16 cellular contexts compared by ENCODE assay signal in genomic region chr4:25783943-25784342, GRCh38.
DNase-seq lines count a peak whose midpoint lies in the region; ATAC-seq and TF ChIP-seq lines count a peak whose summit lies in the region.
"Had no signal": no experiment of that assay in that cellular context is flagged by ENCODE, and none has a peak within 500 bp of the region (broad histone marks: within the 10 kb centered on the region; RNA-seq: fewer than 3 reads in every experiment).

No MANE protein-coding gene starts in this region.

- peaks cover 3% of the 10 kb centered on the region for H3K4me1 Mint-ChIP-seq in activated CD4-positive, alpha-beta T cell treated with anti-CD3 and anti-CD28 coated beads for 36 hours
- H3K4me1 Mint-ChIP-seq in activated T-cell treated with anti-CD3 and anti-CD28 coated beads, Interleukin-2, amount 50 U/mL, for 72 hours (ENCODE audit: low read depth): peaks cover 4% of the 10 kb centered on the region
- H3K4me1 Mint-ChIP-seq in stimulated activated effector memory CD8-positive, alpha-beta T cell treated with anti-CD3 and anti-CD28 coated beads, Interleukin-12 subunit alpha, Interleukin-12 subunit beta, amount 100 ng/mL, for 72 hours: peaks cover 20% of the 10 kb centered on the region
- H3K4me1 Mint-ChIP-seq: activated naive CD4-positive, alpha-beta T cell treated with anti-CD3 and anti-CD28 coated beads, Interleukin-2, amount 50 U/mL, for 24 hours had no signal

- CTCF ChIA-PET in activated CD4-positive, alpha-beta T cell treated with anti-CD3 and anti-CD28 coated beads for 36 hours (lab: Charles Lee): interaction anchor here (1.0 kb wide), 1 partner anchor 15 kb away, joined by 3 read pairs; no protein-coding TSS in a partner anchor

- intact Hi-C loops in activated CD4-positive, alpha-beta T cell treated with anti-CD3 and anti-CD28 coated beads for 36 hours (cut with DNase I, micrococcal nuclease): no loop called here
- intact Hi-C loops in posterior vena cava (cut with DNase I): no loop called here

- no peak overlapping the region for H3K4me3 Mint-ChIP-seq in activated CD4-positive, alpha-beta T cell treated with anti-CD3 and anti-CD28 coated beads for 36 hours
- no peak overlapping the region for H3K4me3 Mint-ChIP-seq in activated T-cell treated with anti-CD3 and anti-CD28 coated beads, Interleukin-2, amount 50 U/mL, for 72 hours
- no peak overlapping the region for H3K4me3 Mint-ChIP-seq in stimulated activated effector memory CD8-positive, alpha-beta T cell treated with anti-CD3 and anti-CD28 coated beads, Interleukin-12 subunit alpha, Interleukin-12 subunit beta, amount 100 ng/mL, for 72 hours
- H3K4me3 Mint-ChIP-seq: activated CD4-positive, alpha-beta T cell treated with anti-CD3 and anti-CD28 coated beads, Interleukin-2, amount 10 ng/mL, durations not matched to agents 7 days and 5 days; activated naive CD4-positive, alpha-beta T cell treated with anti-CD3 and anti-CD28 coated beads, Interleukin-2, amount 50 U/mL, for 24 hours; CD4-positive, alpha-beta T cell had no signal

- no peak overlapping the region for H3K4me3 ChIP-seq in NB4 (ENCODE audit: low read depth, low read length)
- H3K4me3 ChIP-seq: heart right ventricle, pancreas had no signal

- DNase-seq in activated CD4-positive, alpha-beta T cell treated with anti-CD3 and anti-CD28 coated beads for 36 hours: peak; percentile 31
- DNase-seq in activated CD4-positive, alpha-beta T cell treated with anti-CD3 and anti-CD28 coated beads for 4 hours: no peak
- DNase-seq in NB4 (ENCODE audit: low read depth): peak; percentile 91
- peak; percentile 6 to 12 for DNase-seq in activated T-cell treated with anti-CD3 and anti-CD28 coated beads, Interleukin-2, amount 50 U/mL, for 72 hours
- DNase-seq in stimulated activated effector memory CD8-positive, alpha-beta T cell treated with anti-CD3 and anti-CD28 coated beads, Interleukin-12 subunit alpha, Interleukin-12 subunit beta, amount 100 ng/mL, for 72 hours (ENCODE audit: low spot score in 2 of 2): peak in 1 of 2 donors; percentile 54
- no peak for DNase-seq in posterior vena cava (ENCODE audit: low spot score)
- DNase-seq in NCI-H345 treated with DMSO at 0.1 percent for 48 hours (lab: John Stamatoyannopoulos, UW; ENCODE audit: unreplicated experiment): no peak
- DNase-seq: activated CD4-positive, alpha-beta T cell treated with anti-CD3 and anti-CD28 coated beads, Interleukin-2, amount 10 ng/mL, durations not matched to agents 7 days and 5 days; CD4-positive, alpha-beta T cell; heart right ventricle; NCI-H187; NCI-H510A treated with DMSO at 0.1 percent for 48 hours; pancreas; T-helper 1 cell had no signal

- no peak overlapping the region for H3K27ac Mint-ChIP-seq in activated CD4-positive, alpha-beta T cell treated with anti-CD3 and anti-CD28 coated beads for 36 hours
- peak overlapping the region; percentile 30 for H3K27ac Mint-ChIP-seq in activated T-cell treated with anti-CD3 and anti-CD28 coated beads, Interleukin-2, amount 50 U/mL, for 72 hours
- H3K27ac Mint-ChIP-seq in stimulated activated effector memory CD8-positive, alpha-beta T cell treated with anti-CD3 and anti-CD28 coated beads, Interleukin-12 subunit alpha, Interleukin-12 subunit beta, amount 100 ng/mL, for 72 hours: no peak overlapping the region
- H3K27ac Mint-ChIP-seq: activated CD4-positive, alpha-beta T cell treated with anti-CD3 and anti-CD28 coated beads, Interleukin-2, amount 10 ng/mL, durations not matched to agents 7 days and 5 days; activated naive CD4-positive, alpha-beta T cell treated with anti-CD3 and anti-CD28 coated beads, Interleukin-2, amount 50 U/mL, for 24 hours; CD4-positive, alpha-beta T cell had no signal

- no peaks in the 10 kb centered on the region for H3K9me3 Mint-ChIP-seq in activated CD4-positive, alpha-beta T cell treated with anti-CD3 and anti-CD28 coated beads for 36 hours (ENCODE audit: low read depth)
- no peaks in the 10 kb centered on the region for H3K9me3 Mint-ChIP-seq in activated T-cell treated with anti-CD3 and anti-CD28 coated beads, Interleukin-2, amount 50 U/mL, for 72 hours
- H3K9me3 Mint-ChIP-seq in stimulated activated effector memory CD8-positive, alpha-beta T cell treated with anti-CD3 and anti-CD28 coated beads, Interleukin-12 subunit alpha, Interleukin-12 subunit beta, amount 100 ng/mL, for 72 hours: no peaks in the 10 kb centered on the region
- H3K9me3 Mint-ChIP-seq: activated CD4-positive, alpha-beta T cell treated with anti-CD3 and anti-CD28 coated beads, Interleukin-2, amount 10 ng/mL, durations not matched to agents 7 days and 5 days; activated naive CD4-positive, alpha-beta T cell treated with anti-CD3 and anti-CD28 coated beads, Interleukin-2, amount 50 U/mL, for 24 hours; CD4-positive, alpha-beta T cell had no signal

- no peaks in the 10 kb centered on the region for H3K27me3 Mint-ChIP-seq in activated CD4-positive, alpha-beta T cell treated with anti-CD3 and anti-CD28 coated beads for 36 hours
- no peaks in the 10 kb centered on the region for H3K27me3 Mint-ChIP-seq in activated T-cell treated with anti-CD3 and anti-CD28 coated beads, Interleukin-2, amount 50 U/mL, for 72 hours (ENCODE audit: low read depth)
- H3K27me3 Mint-ChIP-seq: activated CD4-positive, alpha-beta T cell treated with anti-CD3 and anti-CD28 coated beads, Interleukin-2, amount 10 ng/mL, durations not matched to agents 7 days and 5 days; activated naive CD4-positive, alpha-beta T cell treated with anti-CD3 and anti-CD28 coated beads, Interleukin-2, amount 50 U/mL, for 24 hours; CD4-positive, alpha-beta T cell had no signal

- no peak for TF ChIP-seq POLR2A in NB4 (IDR thresholded peaks at IDR 0.05; ENCODE audit: extremely low read depth, insufficient read length)

- H3K36me3 Mint-ChIP-seq in activated CD4-positive, alpha-beta T cell treated with anti-CD3 and anti-CD28 coated beads for 36 hours (ENCODE audit: low read depth): peaks cover 37% of the 10 kb centered on the region
- H3K36me3 Mint-ChIP-seq in activated T-cell treated with anti-CD3 and anti-CD28 coated beads, Interleukin-2, amount 50 U/mL, for 72 hours (ENCODE audit: insufficient read depth in 2 of 2): peaks cover 15 to 18% of the 10 kb centered on the region in 2 donors
- H3K36me3 Mint-ChIP-seq in stimulated activated effector memory CD8-positive, alpha-beta T cell treated with anti-CD3 and anti-CD28 coated beads, Interleukin-12 subunit alpha, Interleukin-12 subunit beta, amount 100 ng/mL, for 72 hours: peaks cover 83% of the 10 kb centered on the region

- POLR2A ChIA-PET in activated CD4-positive, alpha-beta T cell treated with anti-CD3 and anti-CD28 coated beads for 36 hours (lab: Charles Lee): interaction anchor here (0.6 kb wide), 1 partner anchor 275 kb away, joined by 3 read pairs; no protein-coding TSS in a partner anchor

- no peak for TF ChIP-seq CTCF in NB4 (IDR thresholded peaks at IDR 0.05; ENCODE audit: low read depth, low read length)

- peak; percentile 23 for ATAC-seq in activated CD4-positive, alpha-beta T cell treated with anti-CD3 and anti-CD28 coated beads for 36 hours
- ATAC-seq in activated T-cell treated with anti-CD3 and anti-CD28 coated beads, Interleukin-2, amount 50 U/mL, for 72 hours (replicated peaks in 1 of 2): peak; percentile 58
- peak; percentile 89 for ATAC-seq in stimulated activated effector memory CD8-positive, alpha-beta T cell treated with anti-CD3 and anti-CD28 coated beads, Interleukin-12 subunit alpha, Interleukin-12 subunit beta, amount 100 ng/mL, for 72 hours
- no peak for ATAC-seq in HG03521 (IDR thresholded peaks at IDR 0.05; ENCODE audit: unreplicated experiment)
- ATAC-seq: heart right ventricle, pancreas had no signal

Comparison
In these comparisons a context has a peak if more than half of its experiments do, and no peak if none do; other contexts are left out.
1. DNase-seq: peak in activated CD4-positive, alpha-beta T cell treated with anti-CD3 and anti-CD28 coated beads for 36 hours (single experiment), NB4 (single experiment) and activated T-cell treated with anti-CD3 and anti-CD28 coated beads, Interleukin-2, amount 50 U/mL, for 72 hours (2 of 2); none in activated CD4-positive, alpha-beta T cell treated with anti-CD3 and anti-CD28 coated beads for 4 hours (0 of 2), posterior vena cava (single experiment) and NCI-H345 treated with DMSO at 0.1 percent for 48 hours (single experiment).